In genomic region chr12:2113080-2113479, GRCh38 we compare ENCODE assay signal across 18 cellular contexts.
"Had no signal": no experiment of that assay in that cellular context is flagged by ENCODE, and none has a peak within 500 bp of the region (broad histone marks: within the 10 kb centered on the region; RNA-seq: fewer than 3 reads in every experiment).

No MANE protein-coding gene starts in this region.

- DNase-seq: activated CD4-positive, alpha-beta memory T cell treated with anti-CD3 and anti-CD28 coated beads for 36 hours; activated naive CD4-positive, alpha-beta T cell treated with Interleukin-2 at 50 U/mL for 16 hours; activated naive CD8-positive, alpha-beta T cell treated with anti-CD3 and anti-CD28 coated beads, Interleukin-2, amount 10 ng/mL, durations not matched to agents 7 days and 5 days; effector CD8-positive, alpha-beta T cell; esophagus squamous epithelium; hypothalamus; islet precursor cell; nephron progenitor cell; nucleus accumbens; stimulated activated CD4-positive, alpha-beta T cell treated with anti-CD3 and anti-CD28 coated beads, Interleukin-15, amount 100 ng/mL, for 24 hours; stimulated activated CD4-positive, alpha-beta T cell treated with anti-CD3 and anti-CD28 coated beads, Interleukin-2, amount 100 ng/mL, for 48 hours; stimulated activated naive CD8-positive, alpha-beta T cell treated with anti-CD3 and anti-CD28 coated beads, Interleukin-15, amount 100 ng/mL, for 72 hours; SW 1271; T-helper 2 cell had no signal

- H3K27me3 Mint-ChIP-seq: activated CD4-positive, alpha-beta memory T cell treated with anti-CD3 and anti-CD28 coated beads for 36 hours; activated naive CD8-positive, alpha-beta T cell treated with anti-CD3 and anti-CD28 coated beads, Interleukin-2, amount 10 ng/mL, durations not matched to agents 7 days and 5 days; dendritic cell treated with granulocyte-macrophage colony-stimulating factor and Interleukin-4, amounts not matched to agents 40 ng/mL and 50 ng/mL, for 4 days; stimulated activated naive CD8-positive, alpha-beta T cell treated with anti-CD3 and anti-CD28 coated beads, Interleukin-15, amount 100 ng/mL, for 72 hours had no signal

- H3K9me3 ChIP-seq: breast epithelium, esophagus squamous epithelium had no signal

- H3K27ac ChIP-seq: breast epithelium had no signal

- H3K9me3 Mint-ChIP-seq: activated CD4-positive, alpha-beta memory T cell treated with anti-CD3 and anti-CD28 coated beads for 36 hours; activated naive CD8-positive, alpha-beta T cell treated with anti-CD3 and anti-CD28 coated beads, Interleukin-2, amount 10 ng/mL, durations not matched to agents 7 days and 5 days; dendritic cell treated with granulocyte-macrophage colony-stimulating factor and Interleukin-4, amounts not matched to agents 40 ng/mL and 50 ng/mL, for 4 days; nephron progenitor cell; stimulated activated naive CD8-positive, alpha-beta T cell treated with anti-CD3 and anti-CD28 coated beads, Interleukin-15, amount 100 ng/mL, for 72 hours had no signal

- H3K27me3 ChIP-seq: breast epithelium, esophagus squamous epithelium had no signal

- H3K36me3 ChIP-seq: breast epithelium, esophagus squamous epithelium had no signal

- H3K4me1 ChIP-seq: breast epithelium had no signal

- H3K27ac Mint-ChIP-seq: activated CD4-positive, alpha-beta memory T cell treated with anti-CD3 and anti-CD28 coated beads for 36 hours; activated naive CD8-positive, alpha-beta T cell treated with anti-CD3 and anti-CD28 coated beads, Interleukin-2, amount 10 ng/mL, durations not matched to agents 7 days and 5 days; activated T-helper 17 cell treated with anti-CD3 and anti-CD28 coated beads, Interleukin-2, amount 50 U/mL, for 72 hours; dendritic cell treated with granulocyte-macrophage colony-stimulating factor and Interleukin-4, amounts not matched to agents 40 ng/mL and 50 ng/mL, for 4 days; nephron progenitor cell had no signal

- H3K36me3 Mint-ChIP-seq: activated CD4-positive, alpha-beta memory T cell treated with anti-CD3 and anti-CD28 coated beads for 36 hours; activated naive CD8-positive, alpha-beta T cell treated with anti-CD3 and anti-CD28 coated beads, Interleukin-2, amount 10 ng/mL, durations not matched to agents 7 days and 5 days had no signal

- H3K4me1 Mint-ChIP-seq: activated naive CD8-positive, alpha-beta T cell treated with anti-CD3 and anti-CD28 coated beads, Interleukin-2, amount 10 ng/mL, durations not matched to agents 7 days and 5 days; activated T-helper 17 cell treated with anti-CD3 and anti-CD28 coated beads, Interleukin-2, amount 50 U/mL, for 72 hours; stimulated activated naive CD8-positive, alpha-beta T cell treated with anti-CD3 and anti-CD28 coated beads, Interleukin-15, amount 100 ng/mL, for 72 hours had no signal

- ATAC-seq: activated T-helper 17 cell treated with anti-CD3 and anti-CD28 coated beads, Interleukin-2, amount 50 U/mL, for 72 hours; stimulated activated naive CD8-positive, alpha-beta T cell treated with anti-CD3 and anti-CD28 coated beads, Interleukin-15, amount 100 ng/mL, for 72 hours had no signal

- H3K4me3 ChIP-seq: breast epithelium, esophagus squamous epithelium, skin epidermis had no signal

- H3K4me3 Mint-ChIP-seq: activated CD4-positive, alpha-beta memory T cell treated with anti-CD3 and anti-CD28 coated beads for 36 hours; activated naive CD8-positive, alpha-beta T cell treated with anti-CD3 and anti-CD28 coated beads, Interleukin-2, amount 10 ng/mL, durations not matched to agents 7 days and 5 days; activated T-helper 17 cell treated with anti-CD3 and anti-CD28 coated beads, Interleukin-2, amount 50 U/mL, for 72 hours; dendritic cell treated with granulocyte-macrophage colony-stimulating factor and Interleukin-4, amounts not matched to agents 40 ng/mL and 50 ng/mL, for 4 days; nephron progenitor cell; stimulated activated naive CD8-positive, alpha-beta T cell treated with anti-CD3 and anti-CD28 coated beads, Interleukin-15, amount 100 ng/mL, for 72 hours had no signal
